11 cellular contexts compared by ENCODE assay signal in genomic region chr11:132177106-132177505, GRCh38.
DNase-seq lines count a peak whose midpoint lies in the region; ATAC-seq, FAIRE-seq and TF ChIP-seq lines count a peak whose summit lies in the region.
"Had no signal": no experiment of that assay in that cellular context is flagged by ENCODE, and none has a peak within 500 bp of the region (broad histone marks: within the 10 kb centered on the region; RNA-seq: fewer than 3 reads in every experiment).

No MANE protein-coding gene starts in this region.

- in situ Hi-C loops in astrocyte of the spinal cord (cut with HindIII; ENCODE audit: low sequenced_read_pairs), result no loop called here

- no peak for ATAC-seq in HG03342 (IDR thresholded peaks at IDR 0.05; ENCODE audit: unreplicated experiment)

- TF ChIP-seq CTCF in astrocyte of the spinal cord (IDR thresholded peaks at IDR 0.05; ENCODE audit: low read depth, low read length) (no peak), kidney epithelial cell (IDR thresholded peaks at IDR 0.05; ENCODE audit: insufficient read depth, low read length, poor library complexity, severe bottlenecking) (no peak)

- H3K4me3 ChIP-seq in astrocyte of the spinal cord (ENCODE audit: low read depth, low read length) (no peak overlapping the region), kidney epithelial cell (ENCODE audit: low read depth, low read length) (no peak overlapping the region)

- no peaks in the 10 kb centered on the region for H3K36me3 ChIP-seq in kidney epithelial cell (ENCODE audit: control insufficient read depth, insufficient read depth, low read length)

- FAIRE-seq in RCC 7860 (lab: Jason Lieb, UNC), result no peak

- DNase-seq in AG08396 (ENCODE audit: low spot score), result peak; percentile 43
- peak; percentile 41 for DNase-seq in M059J (ENCODE audit: low read depth)
- DNase-seq in astrocyte of the spinal cord (ENCODE audit: low read depth, low spot score), result peak; percentile 71
- DNase-seq in kidney epithelial cell (ENCODE audit: low read depth), result peak; percentile 19
- no peak for DNase-seq in activated T-cell treated with anti-CD3 and anti-CD28 coated beads, Interleukin-2, amount 50 U/mL, for 1 hour
- DNase-seq in NCI-H1436 (lab: John Stamatoyannopoulos, UW), result no peak
- DNase-seq in RCC 7860 (ENCODE audit: low spot score), result no peak
- DNase-seq: activated T-cell treated with anti-CD3 and anti-CD28 coated beads for 4 hours, C1 segment of cervical spinal cord, NCI-H2081 treated with DMSO at 0.1 percent for 48 hours had no signal

- no peaks in the 10 kb centered on the region for H3K27me3 ChIP-seq in kidney epithelial cell (ENCODE audit: control insufficient read depth, insufficient read depth, low read length)

Comparison
In these comparisons a context has a peak if more than half of its experiments do, and no peak if none do; other contexts are left out.
1. DNase-seq: peak in AG08396 (single experiment), M059J (single experiment), astrocyte of the spinal cord (single experiment) and kidney epithelial cell (single experiment); none in activated T-cell treated with anti-CD3 and anti-CD28 coated beads, Interleukin-2, amount 50 U/mL, for 1 hour (single experiment), NCI-H1436 (single experiment) and RCC 7860 (single experiment).